ENCODE assay signal across 7 cellular contexts in the genomic region with DNA sequence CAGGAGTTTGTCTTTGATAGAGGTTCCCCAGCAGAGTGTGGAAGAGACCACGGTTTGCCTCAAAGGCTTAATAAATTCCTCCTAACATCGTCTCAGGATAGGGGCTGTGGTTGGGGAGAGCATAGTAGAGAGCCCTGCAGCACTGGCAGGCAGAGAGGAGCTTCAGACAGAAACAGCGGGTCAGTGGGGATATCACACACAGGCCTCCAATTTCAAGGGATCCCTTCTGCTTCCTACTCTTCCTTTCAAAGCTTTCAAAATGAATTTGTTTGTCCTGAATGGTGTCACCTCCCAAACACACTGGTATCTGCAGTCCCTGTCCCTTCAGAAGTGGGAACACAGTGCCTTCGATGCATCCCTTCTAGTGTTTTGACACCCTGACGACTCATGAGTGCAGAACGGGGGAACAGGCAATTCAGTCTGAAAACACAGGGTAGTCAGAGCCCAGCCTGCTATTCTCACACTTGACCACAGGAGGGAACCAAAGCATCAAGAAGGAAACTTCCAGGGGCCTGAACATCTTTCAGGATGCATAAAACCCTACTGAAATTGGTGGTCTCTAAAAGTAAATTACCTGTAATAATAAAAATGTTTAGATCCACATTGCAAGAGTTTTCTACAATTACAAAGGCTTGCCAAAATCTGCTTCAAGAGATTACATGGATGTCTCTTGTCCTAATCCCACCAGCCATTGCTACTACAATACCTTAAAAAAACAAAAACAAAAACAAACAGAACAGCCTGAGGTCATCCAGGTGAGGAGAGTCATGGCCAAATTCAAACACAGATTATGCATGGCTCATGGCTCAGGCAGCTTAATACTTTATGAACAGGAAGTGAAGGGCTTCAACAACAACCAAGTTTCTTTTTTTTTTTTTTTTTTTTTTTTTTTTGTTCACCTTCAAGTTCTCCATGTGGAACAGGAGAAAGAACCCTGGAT. TPM values are rescaled to one million over a fixed set of nuclear protein-coding genes. Genes with fewer than 3 reads are reported as not detected.
DNase-seq lines count a peak whose midpoint lies in the region; ATAC-seq and TF ChIP-seq lines count a peak whose summit lies in the region.

No MANE protein-coding gene starts in this region.

- peak; percentile 88 for TF ChIP-seq CTCF in GM12874 (IDR thresholded peaks at IDR 0.05; ENCODE audit: insufficient read depth, low read depth, low read length)

- DNase-seq in NCI-H2171 (lab: John Stamatoyannopoulos, UW) = peak; percentile 47
- DNase-seq in activated CD4-positive, alpha-beta T cell treated with anti-CD3 and anti-CD28 coated beads for 1 hour = peak; percentile 52
- peak; percentile 57 for DNase-seq in cerebellum (ENCODE audit: low spot score)
- DNase-seq in left lobe of liver (ENCODE audit: low spot score) = peak; percentile 54
- DNase-seq in stimulated activated CD4-positive, alpha-beta T cell treated with anti-CD3 and anti-CD28 coated beads, Interleukin-4, amount 100 ng/mL, for 48 hours (ENCODE audit: low read depth in 2 of 2) = peak; percentile 42 to 44

- ATAC-seq in HG02885 (IDR thresholded peaks at IDR 0.05; ENCODE audit: poor library complexity, unreplicated experiment) (peak; percentile 50), left lobe of liver (peak; percentile 95)

RNA-seq across cellular contexts. Expression of gene SLC14A2, which starts 49.8 kb away (rescaled TPM):
- total RNA-seq in cerebellum (not detected), left lobe of liver (not detected)

RNA-seq across cellular contexts. Expression of gene SLC14A1, which starts 58.9 kb away (rescaled TPM):
- total RNA-seq in cerebellum (3.7 TPM), left lobe of liver (0.96 TPM)

Comparison
In these comparisons a context has a peak if more than half of its experiments do, and no peak if none do; other contexts are left out.
1. Peak in every context shown above with its lines: DNase-seq and ATAC-seq.